In genomic region chr12:101927042-101927441, GRCh38 we compare ENCODE assay signal across 1 cellular context.
TF ChIP-seq lines count a peak whose summit lies in the region.

No MANE protein-coding gene starts in this region.

TF ChIP-seq in IMR-90, 13 proteins besides CTCF, POLR2A, EP300 and RAD21:
- peak; percentile 29; the same call in 1 of the 2 replicates for TF ChIP-seq BHLHE40 (IDR thresholded peaks at IDR 0.05; ENCODE audit: low read depth, low read length)
- TF ChIP-seq CEBPB (IDR thresholded peaks at IDR 0.05; ENCODE audit: low read depth, low read length): peak; percentile 68
- TF ChIP-seq MAFK (IDR thresholded peaks at IDR 0.05; ENCODE audit: low read depth, low read length): no peak
- TF ChIP-seq FOS (IDR thresholded peaks at IDR 0.05; ENCODE audit: low read depth, low read length): 0 out of 2 replicates have a peak, but pooled peaks have one; percentile 13
